Comparison of ENCODE assay signal across 8 cellular contexts in the genomic region with DNA sequence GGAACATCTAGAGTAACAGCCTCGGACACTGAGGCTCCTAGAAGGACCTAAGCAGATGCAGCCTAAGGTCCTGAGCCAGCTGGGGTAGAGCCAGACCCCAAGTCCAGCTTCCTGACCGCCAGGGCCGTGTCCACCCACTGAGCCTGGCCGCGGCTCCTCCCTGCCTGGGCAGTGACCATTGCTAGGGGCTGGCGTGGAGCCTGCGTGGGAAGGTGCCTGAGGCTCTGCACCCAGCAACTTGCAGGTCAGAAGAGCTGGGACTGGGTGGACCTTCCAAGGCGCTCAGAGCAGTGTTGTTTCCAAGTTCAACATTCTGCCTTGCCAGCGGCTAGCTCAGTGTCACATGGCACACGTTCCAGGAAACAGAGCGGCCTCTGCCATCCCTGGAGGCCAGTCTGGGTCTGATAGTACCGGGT.
A peak's percentile ranks its signal among the peaks of the same experiment; 100 is the strongest.
DNase-seq lines count a peak whose midpoint lies in the region; ATAC-seq and TF ChIP-seq lines count a peak whose summit lies in the region.

No MANE protein-coding gene starts in this region.

- peaks cover 31% of the 10 kb centered on the region for H3K4me1 ChIP-seq in osteoblast (ENCODE audit: insufficient read depth, low read length)

- H3K27ac Mint-ChIP-seq in progenitor cell of endocrine pancreas = no peak overlapping the region

- H3K27me3 ChIP-seq in osteoblast (ENCODE audit: insufficient read depth, low read length) = no peaks in the 10 kb centered on the region

- no peaks in the 10 kb centered on the region for H3K36me3 ChIP-seq in osteoblast (ENCODE audit: insufficient read depth, low read length)

- DNase-seq in AG10803 (ENCODE audit: low read depth) (peak; percentile 95), UCSD-AML1 (lab: John Stamatoyannopoulos, UW; ENCODE audit: unreplicated experiment) (peak; percentile 31), foreskin melanocyte (peak; percentile 78), osteoblast (ENCODE audit: insufficient read length, low spot score, missing footprints) (peak; percentile 98), DMS79 (lab: John Stamatoyannopoulos, UW) (no peak), SK-N-DZ (ENCODE audit: low spot score) (no peak), progenitor cell of endocrine pancreas (ENCODE audit: low spot score, unreplicated experiment) (no peak)

- H3K4me1 Mint-ChIP-seq in progenitor cell of endocrine pancreas (ENCODE audit: low read depth) = peaks cover 3% of the 10 kb centered on the region

- TF ChIP-seq CTCF in AG10803 (conservative IDR thresholded peaks at IDR 0.05; ENCODE audit: low read length) (peak; percentile 0; the same call in 1 of the 2 replicates), osteoblast (IDR thresholded peaks at IDR 0.05; ENCODE audit: extremely low read depth, low read depth, low read length) (no peak), progenitor cell of endocrine pancreas (IDR thresholded peaks at IDR 0.05; ENCODE audit: unreplicated experiment) (no peak)

- peaks cover 18% of the 10 kb centered on the region for H4K20me1 ChIP-seq in osteoblast (ENCODE audit: insufficient read depth, low read length)

- no peak overlapping the region for H3K4me3 Mint-ChIP-seq in progenitor cell of endocrine pancreas (ENCODE audit: low read depth)

- no peaks in the 10 kb centered on the region for H3K9me3 Mint-ChIP-seq in progenitor cell of endocrine pancreas (ENCODE audit: low read depth)

- no peak for ATAC-seq in GM19035 (IDR thresholded peaks at IDR 0.05; ENCODE audit: unreplicated experiment)

- H3K4me2 ChIP-seq in osteoblast (ENCODE audit: insufficient read depth, low read length) = peak overlapping the region; percentile 34

- H2AFZ ChIP-seq in osteoblast (ENCODE audit: low read length) = no peak overlapping the region

- peaks cover 2% of the 10 kb centered on the region for H3K36me3 Mint-ChIP-seq in progenitor cell of endocrine pancreas (ENCODE audit: insufficient read depth)

- H3K27ac ChIP-seq in osteoblast (ENCODE audit: low read depth, low read length) = peak overlapping the region; percentile 59

- peaks cover 10% of the 10 kb centered on the region for H3K27me3 Mint-ChIP-seq in progenitor cell of endocrine pancreas

- H3K9me3 ChIP-seq in osteoblast (ENCODE audit: low read depth, low read length) = no peaks in the 10 kb centered on the region

- H3K4me3 ChIP-seq in AG10803 (ENCODE audit: low read length) (0 out of 2 replicates have a peak overlapping the region, but pooled peaks have one; percentile 5), osteoblast (ENCODE audit: insufficient read depth, low read length) (no peak overlapping the region)

- peaks cover 8% of the 10 kb centered on the region for H3K79me2 ChIP-seq in osteoblast (ENCODE audit: insufficient read depth, low read length)

Comparison
In these comparisons a context has a peak if more than half of its experiments do, and no peak if none do; other contexts are left out.
1. DNase-seq: peak in AG10803 (single experiment), UCSD-AML1 (single experiment), foreskin melanocyte (single experiment) and osteoblast (single experiment); none in DMS79 (single experiment), SK-N-DZ (single experiment) and progenitor cell of endocrine pancreas (single experiment).